In genomic region chr11:62958547-62959071, GRCh38 we compare ENCODE assay signal across 12 cellular contexts. TPM values are rescaled to one million over a fixed set of nuclear protein-coding genes. Genes with fewer than 3 reads are reported as not detected.
DNase-seq lines count a peak whose midpoint lies in the region; ATAC-seq, FAIRE-seq and TF ChIP-seq lines count a peak whose summit lies in the region.
"Had no signal": no experiment of that assay in that cellular context is flagged by ENCODE, and none has a peak within 500 bp of the region (broad histone marks: within the 10 kb centered on the region; RNA-seq: fewer than 3 reads in every experiment).

No MANE protein-coding gene starts in this region.

- WGBS in sigmoid colon, 2 donors, result 9 to 17% methylated on average over 8 of the region's 8 CpGs

- in situ Hi-C loops in SK-MEL-5 (cut with HindIII; ENCODE audit: low pct_unique_long_range_greater_than_20kb, low sequenced_read_pairs), result no loop called here

- H3K36me3 Mint-ChIP-seq in activated T-cell treated with anti-CD3 and anti-CD28 coated beads, Interleukin-2, amount 50 U/mL, for 72 hours (ENCODE audit: insufficient read depth in 2 of 2), result no peaks in the 10 kb centered on the region

- H3K27me3 Mint-ChIP-seq in activated T-cell treated with anti-CD3 and anti-CD28 coated beads, Interleukin-2, amount 50 U/mL, for 72 hours (ENCODE audit: low read depth), result peaks cover 6% of the 10 kb centered on the region

- ATAC-seq in activated T-cell treated with anti-CD3 and anti-CD28 coated beads, Interleukin-2, amount 50 U/mL, for 72 hours (replicated peaks in 1 of 2), result no peak

- H3K27ac ChIP-seq in sigmoid colon, result peak overlapping the region in 3 of 4 donors; percentile 4 to 42 (median 12)

- H3K27me3 ChIP-seq in sigmoid colon, result no peaks in the 10 kb centered on the region

- peaks cover 0 to 16% (median 14%) of the 10 kb centered on the region in 4 donors for H3K4me1 ChIP-seq in sigmoid colon

- TF ChIP-seq EP300 in sigmoid colon (IDR thresholded peaks at IDR 0.05), result no peak

- H3K4me3 Mint-ChIP-seq in activated T-cell treated with anti-CD3 and anti-CD28 coated beads, Interleukin-2, amount 50 U/mL, for 72 hours, result no peak overlapping the region

- intact Hi-C loops in sigmoid colon (cut with DNase I), result no loop called here

- no peak for FAIRE-seq in H54 (lab: Jason Lieb, UNC)
- FAIRE-seq: G401.6 had no signal

- H3K9me3 ChIP-seq in sigmoid colon, result no peaks in the 10 kb centered on the region

- H3K27ac Mint-ChIP-seq in activated T-cell treated with anti-CD3 and anti-CD28 coated beads, Interleukin-2, amount 50 U/mL, for 72 hours, result no peak overlapping the region

- no peaks in the 10 kb centered on the region for H3K36me3 ChIP-seq in sigmoid colon

- peak; percentile 14 for DNase-seq in H54 (ENCODE audit: insufficient read length, low spot score)
- peak; percentile 32 for DNase-seq in SK-MEL-5 (ENCODE audit: low read depth, low spot score)
- DNase-seq in foreskin melanocyte, result peak; percentile 90
- peak; percentile 79 for DNase-seq in sigmoid colon
- DNase-seq in stimulated activated CD4-positive, alpha-beta T cell treated with anti-CD3 and anti-CD28 coated beads, Interleukin-2, amount 100 ng/mL, for 24 hours, result no peak
- no peak for DNase-seq in NCI-H510A (lab: John Stamatoyannopoulos, UW)
- no peak for DNase-seq in activated T-cell treated with anti-CD3 and anti-CD28 coated beads, Interleukin-2, amount 50 U/mL, for 72 hours
- DNase-seq: left cardiac atrium; NCI-H526; stimulated activated CD4-positive, alpha-beta T cell treated with anti-CD3 and anti-CD28 coated beads, Interleukin-15, amount 100 ng/mL, for 24 hours; T1000 had no signal

- TF ChIP-seq POLR2A in H54 (IDR thresholded peaks at IDR 0.05; ENCODE audit: low read depth, low read length) (no peak), sigmoid colon (IDR thresholded peaks at IDR 0.05) (no peak)

- no peaks in the 10 kb centered on the region for H3K9me3 Mint-ChIP-seq in activated T-cell treated with anti-CD3 and anti-CD28 coated beads, Interleukin-2, amount 50 U/mL, for 72 hours

- no peak for TF ChIP-seq CTCF in sigmoid colon (IDR thresholded peaks at IDR 0.05)

- no peak overlapping the region for H3K4me3 ChIP-seq in sigmoid colon

- H3K4me1 Mint-ChIP-seq in activated T-cell treated with anti-CD3 and anti-CD28 coated beads, Interleukin-2, amount 50 U/mL, for 72 hours (ENCODE audit: low read depth), result no peaks in the 10 kb centered on the region

RNA-seq across cellular contexts. Expression of gene SLC22A6, which starts 26.2 kb away (rescaled TPM):
- not detected in 2 replicates for total RNA-seq in SK-MEL-5 (2014; rRNA removed; shearing (Covaris generic))
- polyA plus RNA-seq in SK-MEL-5 (2015; cell fraction: cytosol; rRNA removed), result not detected in 2 replicates
- not detected in 2 replicates for polyA plus RNA-seq in SK-MEL-5 (2015; cell fraction: nucleus; rRNA removed)
- total RNA-seq in sigmoid colon, result not detected
- not detected for polyA plus RNA-seq in sigmoid colon
- not detected for total RNA-seq in activated T-cell treated with anti-CD3 and anti-CD28 coated beads, Interleukin-2, amount 50 U/mL, for 72 hours
- total RNA-seq: left cardiac atrium had no signal

RNA-seq across cellular contexts. Expression of gene CHRM1, which starts 37.4 kb away (rescaled TPM):
- 0.16 and 0.18 TPM in 2 replicates for total RNA-seq in SK-MEL-5 (2014; rRNA removed; shearing (Covaris generic))
- 0.20 and 0.33 TPM in 2 replicates for polyA plus RNA-seq in SK-MEL-5 (2015; cell fraction: cytosol; rRNA removed)
- 0.19 TPM in 1 of 2 replicates, not detected in the other for polyA plus RNA-seq in SK-MEL-5 (2015; cell fraction: nucleus; rRNA removed)
- total RNA-seq in sigmoid colon, result under 1 TPM; 0.16 to 0.55 (median 0.38) TPM
- under 1 TPM in 1 of 3 donors, not detected in 2; 0.60 TPM for polyA plus RNA-seq in sigmoid colon
- total RNA-seq in activated T-cell treated with anti-CD3 and anti-CD28 coated beads, Interleukin-2, amount 50 U/mL, for 72 hours, result not detected
- total RNA-seq: left cardiac atrium had no signal

RNA-seq across cellular contexts. Expression of gene SLC22A8, which starts 57.0 kb away (rescaled TPM):
- not detected in 2 replicates for total RNA-seq in SK-MEL-5 (2014; rRNA removed; shearing (Covaris generic))
- polyA plus RNA-seq in SK-MEL-5 (2015; cell fraction: cytosol; rRNA removed), result not detected in 2 replicates
- polyA plus RNA-seq in SK-MEL-5 (2015; cell fraction: nucleus; rRNA removed), result not detected in 2 replicates
- total RNA-seq in sigmoid colon, result not detected
- polyA plus RNA-seq in sigmoid colon, result not detected
- not detected for total RNA-seq in activated T-cell treated with anti-CD3 and anti-CD28 coated beads, Interleukin-2, amount 50 U/mL, for 72 hours
- total RNA-seq: left cardiac atrium had no signal

Comparison
In these comparisons a context has a peak if more than half of its experiments do, and no peak if none do; other contexts are left out.
1. DNase-seq: peak in H54 (single experiment), SK-MEL-5 (single experiment), foreskin melanocyte (single experiment) and sigmoid colon (single experiment); none in stimulated activated CD4-positive, alpha-beta T cell treated with anti-CD3 and anti-CD28 coated beads, Interleukin-2, amount 100 ng/mL, for 24 hours (0 of 2), NCI-H510A (single experiment) and activated T-cell treated with anti-CD3 and anti-CD28 coated beads, Interleukin-2, amount 50 U/mL, for 72 hours (0 of 2).